Comparison of ENCODE assay signal across 13 cellular contexts in genomic region chr12:102950950-102951490, GRCh38. TPM values are rescaled to one million over a fixed set of nuclear protein-coding genes. Genes with fewer than 3 reads are reported as not detected.
DNase-seq lines count a peak whose midpoint lies in the region; ATAC-seq and TF ChIP-seq lines count a peak whose summit lies in the region.
"Had no signal": no experiment of that assay in that cellular context is flagged by ENCODE, and none has a peak within 500 bp of the region (broad histone marks: within the 10 kb centered on the region; RNA-seq: fewer than 3 reads in every experiment).

No MANE protein-coding gene starts in this region.

- ATAC-seq in GM21367 (IDR thresholded peaks at IDR 0.05; ENCODE audit: unreplicated experiment) (no peak), HG02970 (IDR thresholded peaks at IDR 0.05; ENCODE audit: low FRiP score, unreplicated experiment) (no peak)

- H3K9me3 ChIP-seq in iPS-20b (ENCODE audit: insufficient read depth, low read depth, low read length): no peaks in the 10 kb centered on the region
- H3K9me3 ChIP-seq: BE2C had no signal

- H3K4me1 ChIP-seq in iPS-20b (ENCODE audit: insufficient read depth, low read length): 0 out of 2 replicates have a peak, but pooled peaks cover 5% of the 10 kb centered on the region

- peak overlapping the region in 1 of 2 donors; percentile 66 for H3K4me3 Mint-ChIP-seq in CD14-positive monocyte

- no peak overlapping the region for H3K9ac ChIP-seq in iPS-20b (ENCODE audit: low read depth, low read length)

- no peaks in the 10 kb centered on the region for H3K36me3 ChIP-seq in iPS-20b (ENCODE audit: insufficient read depth, low read depth, low read length)
- H3K36me3 ChIP-seq: BE2C had no signal

- H3K27ac ChIP-seq in iPS-20b (ENCODE audit: low read length): no peak overlapping the region

- peaks cover 100% of the 10 kb centered on the region for H3K27me3 ChIP-seq in iPS-20b (ENCODE audit: insufficient read depth, low read length)
- H3K27me3 ChIP-seq: BE2C had no signal

- no peak overlapping the region for H3K27ac Mint-ChIP-seq in CD14-positive monocyte
- H3K27ac Mint-ChIP-seq: activated CD4-positive, alpha-beta memory T cell treated with anti-CD3 and anti-CD28 coated beads, Interleukin-2, amount 10 ng/mL, durations not matched to agents 7 days and 5 days had no signal

- H3K27me3 Mint-ChIP-seq in CD14-positive monocyte (ENCODE audit: low read depth in 3 of 3): peaks cover 57 to 69% (median 59%) of the 10 kb centered on the region in 3 donors

- peak overlapping the region; percentile 68 for H3K4me3 ChIP-seq in iPS-20b (ENCODE audit: low read length)
- H3K4me3 ChIP-seq: K562 had no signal

- H3K4me1 Mint-ChIP-seq in CD14-positive monocyte: no peaks in the 10 kb centered on the region

- peaks cover 0 to 11% (median 4%) of the 10 kb centered on the region in 7 donors for H3K9me3 Mint-ChIP-seq in CD14-positive monocyte

- no peaks in the 10 kb centered on the region for H3K36me3 Mint-ChIP-seq in CD14-positive monocyte

- no peak for TF ChIP-seq CTCF in GM20000 (IDR thresholded peaks at IDR 0.05; ENCODE audit: extremely low read depth, missing control alignments)
- TF ChIP-seq CTCF in CD14-positive monocyte (IDR thresholded peaks at IDR 0.05): no peak

- DNase-seq in DMS153 (lab: John Stamatoyannopoulos, UW) (peak; percentile 68), GM20000 (ENCODE audit: low spot score) (peak; percentile 16), OCI-M1 (lab: John Stamatoyannopoulos, UW) (peak; percentile 20), GDM1 (lab: John Stamatoyannopoulos, UW) (no peak), CD14-positive monocyte (ENCODE audit: low spot score) (no peak)
- DNase-seq: activated CD4-positive, alpha-beta memory T cell treated with anti-CD3 and anti-CD28 coated beads, Interleukin-2, amount 10 ng/mL, durations not matched to agents 7 days and 5 days; activated naive CD4-positive, alpha-beta T cell treated with Interleukin-2 at 50 U/mL for 16 hours; NCI-H2171 treated with DMSO at 0.1 percent for 48 hours had no signal

- intact Hi-C loops in CD14-positive monocyte (cut with micrococcal nuclease): no loop called here

RNA-seq across cellular contexts. Expression of gene ASCL1, which starts 6.5 kb away (rescaled TPM):
- polyA plus RNA-seq in CD14-positive monocyte: not detected

RNA-seq across cellular contexts. Expression of gene PAH, which starts 34.0 kb away (rescaled TPM):
- polyA plus RNA-seq in CD14-positive monocyte: not detected

Comparison
In these comparisons a context has a peak if more than half of its experiments do, and no peak if none do; other contexts are left out.
1. DNase-seq: peak in DMS153 (single experiment), GM20000 (single experiment) and OCI-M1 (single experiment); none in GDM1 (single experiment) and CD14-positive monocyte (single experiment).